ENCODE assay signal across 16 cellular contexts in the genomic region with DNA sequence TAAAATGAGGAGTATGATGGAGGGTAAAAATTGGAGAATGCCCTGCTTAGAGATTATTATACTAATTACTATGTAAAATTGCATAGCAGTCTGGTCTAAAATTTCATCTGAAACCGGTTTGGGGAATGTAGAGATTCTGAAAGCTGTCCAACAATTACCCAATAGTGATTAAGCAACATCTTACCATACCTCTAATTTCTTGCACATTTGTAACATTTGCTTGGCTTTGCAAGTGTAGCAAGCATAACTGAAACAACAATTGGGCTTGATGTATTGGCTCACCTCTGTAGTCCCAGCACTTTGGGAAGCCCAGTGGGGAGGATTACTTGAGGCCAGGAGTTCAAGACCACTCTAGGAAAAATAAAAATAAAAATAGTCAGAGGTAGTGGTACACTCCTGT. TPM values are rescaled to one million over a fixed set of nuclear protein-coding genes. Genes with fewer than 3 reads are reported as not detected.
A peak's percentile ranks its signal among the peaks of the same experiment; 100 is the strongest.
DNase-seq lines count a peak whose midpoint lies in the region; TF ChIP-seq lines count a peak whose summit lies in the region.
"Had no signal": no experiment of that assay in that cellular context is flagged by ENCODE, and none has a peak within 500 bp of the region (broad histone marks: within the 10 kb centered on the region; RNA-seq: fewer than 3 reads in every experiment).

No MANE protein-coding gene starts in this region.

- no peaks in the 10 kb centered on the region for H3K36me3 ChIP-seq in adipocyte (ENCODE audit: control insufficient read depth, insufficient read depth, low read length, severe bottlenecking)
- H3K36me3 ChIP-seq: SJSA1 had no signal

- DNase-seq in AG04449 (ENCODE audit: low read depth, low spot score) (peak; percentile 2), HPDE6-E6E7 (ENCODE audit: extremely low spot score) (peak; percentile 16), adipocyte (ENCODE audit: low read depth) (peak; percentile 94), foreskin fibroblast (peak; percentile 69 to 85), posterior vena cava (ENCODE audit: low spot score) (no peak), NCI-H1694 (lab: John Stamatoyannopoulos, UW) (no peak), NCI-H2029 treated with DMSO at 0.1 percent for 48 hours (lab: John Stamatoyannopoulos, UW) (no peak), NCI-H1417 treated with DMSO at 0.1 percent for 48 hours (lab: John Stamatoyannopoulos, UW) (no peak)
- DNase-seq: aorta, dorsolateral prefrontal cortex, H7, immature natural killer cell, NCI-H2081 treated with DMSO at 0.1 percent for 48 hours, occipital lobe had no signal

- no peak overlapping the region for H3K9ac ChIP-seq in adipocyte (ENCODE audit: low read length)
- H3K9ac ChIP-seq: KMS-11 had no signal

- peaks cover 11% of the 10 kb centered on the region for H3K4me1 ChIP-seq in adipocyte (ENCODE audit: control insufficient read depth, insufficient read depth, low read length)
- H3K4me1 ChIP-seq: SJSA1 had no signal

- TF ChIP-seq CTCF in AG04449 (IDR thresholded peaks at IDR 0.05; ENCODE audit: insufficient read depth, low read length, missing control alignments) (no peak), foreskin fibroblast (IDR thresholded peaks at IDR 0.05; ENCODE audit: low read depth, low read length) (no peak)

- no peaks in the 10 kb centered on the region for H3K27me3 ChIP-seq in adipocyte (replicated peaks; ENCODE audit: control insufficient read depth, insufficient read depth, low read length)
- H3K27me3 ChIP-seq: dorsolateral prefrontal cortex, SJSA1 had no signal

- H3K4me3 ChIP-seq in AG04449 (ENCODE audit: low read depth, low read length) (no peak overlapping the region), adipocyte (ENCODE audit: low read length) (no peak overlapping the region), foreskin fibroblast (ENCODE audit: low read depth in 1 of 2, low read length in 2 of 2) (no peak overlapping the region)
- H3K4me3 ChIP-seq: dorsolateral prefrontal cortex, SJSA1 had no signal

- intact Hi-C loops in posterior vena cava (cut with DNase I): no loop called here

- POLR2A ChIA-PET in AG04449 (lab: Yijun Ruan, JAX): no interaction called here

- H3K9me3 ChIP-seq in adipocyte (ENCODE audit: control insufficient read depth, low read length): peaks cover 12% of the 10 kb centered on the region
- H3K9me3 ChIP-seq: SJSA1 had no signal

- CTCF ChIA-PET in AG04449 (lab: Yijun Ruan, JAX): no interaction called here

RNA-seq across cellular contexts. Expression of a gene that starts 17.4 kb away (rescaled TPM):
- 1 to 10 TPM in 1 of 2 donors, under 1 TPM in 1; 0.10 to 1.2 TPM for total RNA-seq in posterior vena cava
- total RNA-seq: dorsolateral prefrontal cortex, H7, occipital lobe, SJSA1 had no signal

Comparison
In these comparisons a context has a peak if more than half of its experiments do, and no peak if none do; other contexts are left out.
1. DNase-seq: peak in AG04449 (single experiment), HPDE6-E6E7 (single experiment), adipocyte (single experiment) and foreskin fibroblast (2 of 2); none in posterior vena cava (single experiment), NCI-H1694 (single experiment), NCI-H2029 treated with DMSO at 0.1 percent for 48 hours (single experiment) and NCI-H1417 treated with DMSO at 0.1 percent for 48 hours (single experiment).